In the genomic region with DNA sequence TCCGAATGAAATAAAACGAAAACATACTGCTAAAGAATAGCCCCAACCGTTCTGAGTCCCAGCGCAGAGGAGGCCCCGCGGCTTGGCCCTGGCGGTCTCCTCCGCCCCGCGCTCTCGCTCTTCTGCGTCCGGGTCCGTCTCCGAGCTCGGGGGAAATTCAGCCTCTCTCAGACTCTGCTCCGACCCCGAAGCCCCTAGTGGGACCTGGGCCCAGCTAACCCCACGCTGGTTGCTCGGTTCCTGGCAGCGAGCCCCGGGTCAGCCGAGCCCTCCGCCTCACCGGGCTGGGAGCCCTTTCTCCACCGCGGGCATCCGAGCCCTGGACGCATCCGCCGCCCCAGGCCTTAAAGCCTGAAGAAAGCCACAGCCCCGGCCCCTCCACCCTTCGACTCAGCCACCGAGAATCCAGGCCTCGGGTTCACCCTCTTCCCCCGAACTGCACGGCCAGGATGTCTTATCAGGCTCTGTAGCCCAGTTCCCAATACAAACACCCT, we compare ENCODE assay signal across 1 cellular context.
TF ChIP-seq lines count a peak whose summit lies in the region.

No MANE protein-coding gene starts in this region.

TF ChIP-seq in HepG2, 621 proteins besides CTCF, POLR2A, EP300 and RAD21 (continued from another document and continues in another):
- TF ChIP-seq, protein P1, sequence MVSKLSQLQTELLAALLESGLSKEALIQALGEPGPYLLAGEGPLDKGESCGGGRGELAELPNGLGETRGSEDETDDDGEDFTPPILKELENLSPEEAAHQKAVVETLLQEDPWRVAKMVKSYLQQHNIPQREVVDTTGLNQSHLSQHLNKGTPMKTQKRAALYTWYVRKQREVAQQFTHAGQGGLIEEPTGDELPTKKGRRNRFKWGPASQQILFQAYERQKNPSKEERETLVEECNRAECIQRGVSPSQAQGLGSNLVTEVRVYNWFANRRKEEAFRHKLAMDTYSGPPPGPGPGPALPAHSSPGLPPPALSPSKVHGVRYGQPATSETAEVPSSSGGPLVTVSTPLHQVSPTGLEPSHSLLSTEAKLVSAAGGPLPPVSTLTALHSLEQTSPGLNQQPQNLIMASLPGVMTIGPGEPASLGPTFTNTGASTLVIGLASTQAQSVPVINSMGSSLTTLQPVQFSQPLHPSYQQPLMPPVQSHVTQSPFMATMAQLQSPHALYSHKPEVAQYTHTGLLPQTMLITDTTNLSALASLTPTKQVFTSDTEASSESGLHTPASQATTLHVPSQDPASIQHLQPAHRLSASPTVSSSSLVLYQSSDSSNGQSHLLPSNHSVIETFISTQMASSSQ (IDR thresholded peaks at IDR 0.05; ENCODE audit: low read depth): no peak
- TF ChIP-seq, protein P1 (CRISPR knock-in tag; IDR thresholded peaks at IDR 0.05; ENCODE audit: borderline replicate concordance): no peak; the same call in 1 of the 2 replicates
- no peak for TF ChIP-seq ZNF747 (CRISPR knock-in tag; IDR thresholded peaks at IDR 0.05; ENCODE audit: borderline replicate concordance)
- TF ChIP-seq KDM4B (CRISPR knock-in tag; IDR thresholded peaks at IDR 0.05): no peak
- TF ChIP-seq MED13 (CRISPR knock-in tag; IDR thresholded peaks at IDR 0.05): 0 out of 2 replicates have a peak, but pooled peaks have one; percentile 26
- TF ChIP-seq ZNF431 (CRISPR knock-in tag; IDR thresholded peaks at IDR 0.05; ENCODE audit: borderline replicate concordance, low read depth): no peak
- TF ChIP-seq HOXA5 (CRISPR knock-in tag; IDR thresholded peaks at IDR 0.05): no peak
- TF ChIP-seq ZBTB7B (CRISPR knock-in tag; IDR thresholded peaks at IDR 0.05): no peak
- no peak for TF ChIP-seq IKZF1 (IDR thresholded peaks at IDR 0.05)
- TF ChIP-seq, protein P2, sequence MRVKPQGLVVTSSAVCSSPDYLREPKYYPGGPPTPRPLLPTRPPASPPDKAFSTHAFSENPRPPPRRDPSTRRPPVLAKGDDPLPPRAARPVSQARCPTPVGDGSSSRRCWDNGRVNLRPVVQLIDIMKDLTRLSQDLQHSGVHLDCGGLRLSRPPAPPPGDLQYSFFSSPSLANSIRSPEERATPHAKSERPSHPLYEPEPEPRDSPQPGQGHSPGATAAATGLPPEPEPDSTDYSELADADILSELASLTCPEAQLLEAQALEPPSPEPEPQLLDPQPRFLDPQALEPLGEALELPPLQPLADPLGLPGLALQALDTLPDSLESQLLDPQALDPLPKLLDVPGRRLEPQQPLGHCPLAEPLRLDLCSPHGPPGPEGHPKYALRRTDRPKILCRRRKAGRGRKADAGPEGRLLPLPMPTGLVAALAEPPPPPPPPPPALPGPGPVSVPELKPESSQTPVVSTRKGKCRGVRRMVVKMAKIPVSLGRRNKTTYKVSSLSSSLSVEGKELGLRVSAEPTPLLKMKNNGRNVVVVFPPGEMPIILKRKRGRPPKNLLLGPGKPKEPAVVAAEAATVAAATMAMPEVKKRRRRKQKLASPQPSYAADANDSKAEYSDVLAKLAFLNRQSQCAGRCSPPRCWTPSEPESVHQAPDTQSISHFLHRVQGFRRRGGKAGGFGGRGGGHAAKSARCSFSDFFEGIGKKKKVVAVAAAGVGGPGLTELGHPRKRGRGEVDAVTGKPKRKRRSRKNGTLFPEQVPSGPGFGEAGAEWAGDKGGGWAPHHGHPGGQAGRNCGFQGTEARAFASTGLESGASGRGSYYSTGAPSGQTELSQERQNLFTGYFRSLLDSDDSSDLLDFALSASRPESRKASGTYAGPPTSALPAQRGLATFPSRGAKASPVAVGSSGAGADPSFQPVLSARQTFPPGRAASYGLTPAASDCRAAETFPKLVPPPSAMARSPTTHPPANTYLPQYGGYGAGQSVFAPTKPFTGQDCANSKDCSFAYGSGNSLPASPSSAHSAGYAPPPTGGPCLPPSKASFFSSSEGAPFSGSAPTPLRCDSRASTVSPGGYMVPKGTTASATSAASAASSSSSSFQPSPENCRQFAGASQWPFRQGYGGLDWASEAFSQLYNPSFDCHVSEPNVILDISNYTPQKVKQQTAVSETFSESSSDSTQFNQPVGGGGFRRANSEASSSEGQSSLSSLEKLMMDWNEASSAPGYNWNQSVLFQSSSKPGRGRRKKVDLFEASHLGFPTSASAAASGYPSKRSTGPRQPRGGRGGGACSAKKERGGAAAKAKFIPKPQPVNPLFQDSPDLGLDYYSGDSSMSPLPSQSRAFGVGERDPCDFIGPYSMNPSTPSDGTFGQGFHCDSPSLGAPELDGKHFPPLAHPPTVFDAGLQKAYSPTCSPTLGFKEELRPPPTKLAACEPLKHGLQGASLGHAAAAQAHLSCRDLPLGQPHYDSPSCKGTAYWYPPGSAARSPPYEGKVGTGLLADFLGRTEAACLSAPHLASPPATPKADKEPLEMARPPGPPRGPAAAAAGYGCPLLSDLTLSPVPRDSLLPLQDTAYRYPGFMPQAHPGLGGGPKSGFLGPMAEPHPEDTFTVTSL (CRISPR knock-in tag; IDR thresholded peaks at IDR 0.05; ENCODE audit: borderline replicate concordance): no peak
- TF ChIP-seq ZNF724P (CRISPR knock-in tag; IDR thresholded peaks at IDR 0.05; ENCODE audit: borderline replicate concordance): no peak
- TF ChIP-seq JUND (CRISPR knock-in tag; IDR thresholded peaks at IDR 0.05): no peak
- peak; percentile 74 for TF ChIP-seq ASH2L (IDR thresholded peaks at IDR 0.05; ENCODE audit: insufficient read length, low read depth, low read length)
- TF ChIP-seq ZNF326 (CRISPR knock-in tag; IDR thresholded peaks at IDR 0.05; ENCODE audit: borderline replicate concordance): no peak
- TF ChIP-seq TCF7 (IDR thresholded peaks at IDR 0.05; ENCODE audit: low read depth): no peak
- TF ChIP-seq, protein P3, sequence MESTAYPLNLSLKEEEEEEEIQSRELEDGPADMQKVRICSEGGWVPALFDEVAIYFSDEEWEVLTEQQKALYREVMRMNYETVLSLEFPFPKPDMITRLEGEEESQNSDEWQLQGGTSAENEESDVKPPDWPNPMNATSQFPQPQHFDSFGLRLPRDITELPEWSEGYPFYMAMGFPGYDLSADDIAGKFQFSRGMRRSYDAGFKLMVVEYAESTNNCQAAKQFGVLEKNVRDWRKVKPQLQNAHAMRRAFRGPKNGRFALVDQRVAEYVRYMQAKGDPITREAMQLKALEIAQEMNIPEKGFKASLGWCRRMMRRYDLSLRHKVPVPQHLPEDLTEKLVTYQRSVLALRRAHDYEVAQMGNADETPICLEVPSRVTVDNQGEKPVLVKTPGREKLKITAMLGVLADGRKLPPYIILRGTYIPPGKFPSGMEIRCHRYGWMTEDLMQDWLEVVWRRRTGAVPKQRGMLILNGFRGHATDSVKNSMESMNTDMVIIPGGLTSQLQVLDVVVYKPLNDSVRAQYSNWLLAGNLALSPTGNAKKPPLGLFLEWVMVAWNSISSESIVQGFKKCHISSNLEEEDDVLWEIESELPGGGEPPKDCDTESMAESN (CRISPR knock-in tag; conservative IDR thresholded peaks at IDR 0.05): no peak
- TF ChIP-seq, protein P4, sequence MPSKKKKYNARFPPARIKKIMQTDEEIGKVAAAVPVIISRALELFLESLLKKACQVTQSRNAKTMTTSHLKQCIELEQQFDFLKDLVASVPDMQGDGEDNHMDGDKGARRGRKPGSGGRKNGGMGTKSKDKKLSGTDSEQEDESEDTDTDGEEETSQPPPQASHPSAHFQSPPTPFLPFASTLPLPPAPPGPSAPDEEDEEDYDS (CRISPR knock-in tag; IDR thresholded peaks at IDR 0.05): no peak
- TF ChIP-seq, protein P5, sequence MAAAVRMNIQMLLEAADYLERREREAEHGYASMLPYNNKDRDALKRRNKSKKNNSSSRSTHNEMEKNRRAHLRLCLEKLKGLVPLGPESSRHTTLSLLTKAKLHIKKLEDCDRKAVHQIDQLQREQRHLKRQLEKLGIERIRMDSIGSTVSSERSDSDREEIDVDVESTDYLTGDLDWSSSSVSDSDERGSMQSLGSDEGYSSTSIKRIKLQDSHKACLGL (CRISPR knock-in tag; IDR thresholded peaks at IDR 0.05): no peak
- TF ChIP-seq ZKSCAN5 (CRISPR knock-in tag; IDR thresholded peaks at IDR 0.05): no peak
- TF ChIP-seq, protein P6, sequence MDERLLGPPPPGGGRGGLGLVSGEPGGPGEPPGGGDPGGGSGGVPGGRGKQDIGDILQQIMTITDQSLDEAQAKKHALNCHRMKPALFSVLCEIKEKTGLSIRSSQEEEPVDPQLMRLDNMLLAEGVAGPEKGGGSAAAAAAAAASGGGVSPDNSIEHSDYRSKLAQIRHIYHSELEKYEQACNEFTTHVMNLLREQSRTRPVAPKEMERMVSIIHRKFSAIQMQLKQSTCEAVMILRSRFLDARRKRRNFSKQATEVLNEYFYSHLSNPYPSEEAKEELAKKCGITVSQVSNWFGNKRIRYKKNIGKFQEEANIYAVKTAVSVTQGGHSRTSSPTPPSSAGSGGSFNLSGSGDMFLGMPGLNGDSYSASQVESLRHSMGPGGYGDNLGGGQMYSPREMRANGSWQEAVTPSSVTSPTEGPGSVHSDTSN (CRISPR knock-in tag; IDR thresholded peaks at IDR 0.05): no peak
- TF ChIP-seq SNRNP70 (IDR thresholded peaks at IDR 0.05; ENCODE audit: low read depth, low read length): no peak
- TF ChIP-seq HDAC1 (CRISPR knock-in tag; IDR thresholded peaks at IDR 0.05): no peak
- TF ChIP-seq KLF12 (CRISPR knock-in tag; IDR thresholded peaks at IDR 0.05; ENCODE audit: borderline replicate concordance): no peak
- TF ChIP-seq, protein P7, sequence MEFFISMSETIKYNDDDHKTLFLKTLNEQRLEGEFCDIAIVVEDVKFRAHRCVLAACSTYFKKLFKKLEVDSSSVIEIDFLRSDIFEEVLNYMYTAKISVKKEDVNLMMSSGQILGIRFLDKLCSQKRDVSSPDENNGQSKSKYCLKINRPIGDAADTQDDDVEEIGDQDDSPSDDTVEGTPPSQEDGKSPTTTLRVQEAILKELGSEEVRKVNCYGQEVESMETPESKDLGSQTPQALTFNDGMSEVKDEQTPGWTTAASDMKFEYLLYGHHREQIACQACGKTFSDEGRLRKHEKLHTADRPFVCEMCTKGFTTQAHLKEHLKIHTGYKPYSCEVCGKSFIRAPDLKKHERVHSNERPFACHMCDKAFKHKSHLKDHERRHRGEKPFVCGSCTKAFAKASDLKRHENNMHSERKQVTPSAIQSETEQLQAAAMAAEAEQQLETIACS (CRISPR knock-in tag; IDR thresholded peaks at IDR 0.05): no peak; the same call in 1 of the 2 replicates
- TF ChIP-seq ZNF207 (IDR thresholded peaks at IDR 0.05; ENCODE audit: borderline replicate concordance): no peak
- TF ChIP-seq, protein P8, sequence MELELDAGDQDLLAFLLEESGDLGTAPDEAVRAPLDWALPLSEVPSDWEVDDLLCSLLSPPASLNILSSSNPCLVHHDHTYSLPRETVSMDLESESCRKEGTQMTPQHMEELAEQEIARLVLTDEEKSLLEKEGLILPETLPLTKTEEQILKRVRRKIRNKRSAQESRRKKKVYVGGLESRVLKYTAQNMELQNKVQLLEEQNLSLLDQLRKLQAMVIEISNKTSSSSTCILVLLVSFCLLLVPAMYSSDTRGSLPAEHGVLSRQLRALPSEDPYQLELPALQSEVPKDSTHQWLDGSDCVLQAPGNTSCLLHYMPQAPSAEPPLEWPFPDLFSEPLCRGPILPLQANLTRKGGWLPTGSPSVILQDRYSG (CRISPR knock-in tag; IDR thresholded peaks at IDR 0.05): no peak
- TF ChIP-seq TAF1 (CRISPR knock-in tag; IDR thresholded peaks at IDR 0.05): peak; percentile 5; the same call in 1 of the 2 replicates
- TF ChIP-seq ZNF768 (CRISPR knock-in tag; IDR thresholded peaks at IDR 0.05): peak; percentile 15; the same call in 1 of the 2 replicates
- TF ChIP-seq, protein P9, sequence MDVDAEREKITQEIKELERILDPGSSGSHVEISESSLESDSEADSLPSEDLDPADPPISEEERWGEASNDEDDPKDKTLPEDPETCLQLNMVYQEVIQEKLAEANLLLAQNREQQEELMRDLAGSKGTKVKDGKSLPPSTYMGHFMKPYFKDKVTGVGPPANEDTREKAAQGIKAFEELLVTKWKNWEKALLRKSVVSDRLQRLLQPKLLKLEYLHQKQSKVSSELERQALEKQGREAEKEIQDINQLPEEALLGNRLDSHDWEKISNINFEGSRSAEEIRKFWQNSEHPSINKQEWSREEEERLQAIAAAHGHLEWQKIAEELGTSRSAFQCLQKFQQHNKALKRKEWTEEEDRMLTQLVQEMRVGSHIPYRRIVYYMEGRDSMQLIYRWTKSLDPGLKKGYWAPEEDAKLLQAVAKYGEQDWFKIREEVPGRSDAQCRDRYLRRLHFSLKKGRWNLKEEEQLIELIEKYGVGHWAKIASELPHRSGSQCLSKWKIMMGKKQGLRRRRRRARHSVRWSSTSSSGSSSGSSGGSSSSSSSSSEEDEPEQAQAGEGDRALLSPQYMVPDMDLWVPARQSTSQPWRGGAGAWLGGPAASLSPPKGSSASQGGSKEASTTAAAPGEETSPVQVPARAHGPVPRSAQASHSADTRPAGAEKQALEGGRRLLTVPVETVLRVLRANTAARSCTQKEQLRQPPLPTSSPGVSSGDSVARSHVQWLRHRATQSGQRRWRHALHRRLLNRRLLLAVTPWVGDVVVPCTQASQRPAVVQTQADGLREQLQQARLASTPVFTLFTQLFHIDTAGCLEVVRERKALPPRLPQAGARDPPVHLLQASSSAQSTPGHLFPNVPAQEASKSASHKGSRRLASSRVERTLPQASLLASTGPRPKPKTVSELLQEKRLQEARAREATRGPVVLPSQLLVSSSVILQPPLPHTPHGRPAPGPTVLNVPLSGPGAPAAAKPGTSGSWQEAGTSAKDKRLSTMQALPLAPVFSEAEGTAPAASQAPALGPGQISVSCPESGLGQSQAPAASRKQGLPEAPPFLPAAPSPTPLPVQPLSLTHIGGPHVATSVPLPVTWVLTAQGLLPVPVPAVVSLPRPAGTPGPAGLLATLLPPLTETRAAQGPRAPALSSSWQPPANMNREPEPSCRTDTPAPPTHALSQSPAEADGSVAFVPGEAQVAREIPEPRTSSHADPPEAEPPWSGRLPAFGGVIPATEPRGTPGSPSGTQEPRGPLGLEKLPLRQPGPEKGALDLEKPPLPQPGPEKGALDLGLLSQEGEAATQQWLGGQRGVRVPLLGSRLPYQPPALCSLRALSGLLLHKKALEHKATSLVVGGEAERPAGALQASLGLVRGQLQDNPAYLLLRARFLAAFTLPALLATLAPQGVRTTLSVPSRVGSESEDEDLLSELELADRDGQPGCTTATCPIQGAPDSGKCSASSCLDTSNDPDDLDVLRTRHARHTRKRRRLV (CRISPR knock-in tag; IDR thresholded peaks at IDR 0.05): no peak
- no peak for TF ChIP-seq KLF6 (CRISPR knock-in tag; IDR thresholded peaks at IDR 0.05)
- no peak for TF ChIP-seq ZNF136 (CRISPR knock-in tag; IDR thresholded peaks at IDR 0.05; ENCODE audit: low read depth)
- no peak for TF ChIP-seq RFX1 (IDR thresholded peaks at IDR 0.05)
- no peak for TF ChIP-seq ZNF564 (CRISPR knock-in tag; IDR thresholded peaks at IDR 0.05)
- no peak for TF ChIP-seq ZNF556 (CRISPR knock-in tag; IDR thresholded peaks at IDR 0.05; ENCODE audit: borderline replicate concordance)
- no peak for TF ChIP-seq ZNF674 (CRISPR knock-in tag; IDR thresholded peaks at IDR 0.05; ENCODE audit: low read depth)
- TF ChIP-seq ZNF614 (CRISPR knock-in tag; IDR thresholded peaks at IDR 0.05; ENCODE audit: borderline replicate concordance): 0 out of 2 replicates have a peak, but pooled peaks have one; percentile 36
- no peak; the same call in 1 of the 2 replicates for TF ChIP-seq MEIS1 (CRISPR knock-in tag; IDR thresholded peaks at IDR 0.05; ENCODE audit: borderline replicate concordance)
- no peak for TF ChIP-seq ZNF205 (CRISPR knock-in tag; IDR thresholded peaks at IDR 0.05)
- TF ChIP-seq ZNF780A (CRISPR knock-in tag; IDR thresholded peaks at IDR 0.05): no peak
